10 cellular contexts compared by ENCODE assay signal in the genomic region with DNA sequence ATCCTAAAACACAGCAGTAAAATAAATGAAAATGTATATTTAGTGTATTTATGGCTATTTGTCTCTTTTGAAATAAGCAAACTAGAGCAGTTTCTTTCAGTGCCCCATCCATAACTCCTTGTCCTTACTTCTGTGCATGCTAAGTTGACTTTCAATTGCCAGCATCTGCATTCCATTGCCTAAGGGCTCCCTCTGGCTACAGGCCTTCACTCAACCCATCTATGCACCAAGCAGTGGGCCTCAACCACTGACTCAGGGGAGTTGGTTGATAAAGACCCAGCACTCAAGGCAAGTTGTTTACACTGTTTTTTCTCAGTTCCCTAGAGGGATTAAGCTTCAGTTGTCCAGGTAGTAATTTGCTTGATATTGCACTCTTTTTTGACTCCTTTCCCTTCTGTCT.
A peak's percentile ranks its signal among the peaks of the same experiment; 100 is the strongest.
DNase-seq lines count a peak whose midpoint lies in the region; ATAC-seq, FAIRE-seq and TF ChIP-seq lines count a peak whose summit lies in the region.
"Had no signal": no experiment of that assay in that cellular context is flagged by ENCODE, and none has a peak within 500 bp of the region (broad histone marks: within the 10 kb centered on the region; RNA-seq: fewer than 3 reads in every experiment).

No MANE protein-coding gene starts in this region.

- H3K4me3 ChIP-seq in cardiac muscle cell = no peak overlapping the region
- no peak overlapping the region for H3K4me3 ChIP-seq in thyroid gland (replicated peaks in 1 of 3)
- H3K4me3 ChIP-seq: PC-9 had no signal

- DNase-seq in cardiac muscle cell (ENCODE audit: low read depth in 1 of 2, low spot score in 1 of 2) (peak; percentile 6 to 17), Right ventricle myocardium inferior (ENCODE audit: missing footprints) (no peak), SK-MEL-5 (ENCODE audit: low read depth, low spot score) (peak; percentile 66), left ventricle myocardium superior (no peak), thyroid gland (peak; percentile 25 to 32), RCC 7860 (ENCODE audit: low spot score) (no peak), osteocyte (ENCODE audit: extremely low spot score, unreplicated experiment) (no peak)
- DNase-seq in naive thymus-derived CD8-positive, alpha-beta T cell = no peak

- ATAC-seq in Right ventricle myocardium inferior (no peak), left ventricle myocardium superior (peak; percentile 56)
- no peak for ATAC-seq in naive thymus-derived CD8-positive, alpha-beta T cell

- H3K36me3 Mint-ChIP-seq in naive thymus-derived CD8-positive, alpha-beta T cell = no peaks in the 10 kb centered on the region
- H3K36me3 Mint-ChIP-seq in osteocyte (ENCODE audit: unreplicated experiment) = no peaks in the 10 kb centered on the region

- H3K27me3 Mint-ChIP-seq in naive thymus-derived CD8-positive, alpha-beta T cell = no peaks in the 10 kb centered on the region
- H3K27me3 Mint-ChIP-seq in osteocyte (ENCODE audit: unreplicated experiment) = peaks cover 4% of the 10 kb centered on the region
- H3K27me3 Mint-ChIP-seq: dendritic cell treated with granulocyte-macrophage colony-stimulating factor and Interleukin-4, amounts not matched to agents 40 ng/mL and 50 ng/mL, for 4 days had no signal

- H3K4me1 Mint-ChIP-seq in naive thymus-derived CD8-positive, alpha-beta T cell = no peaks in the 10 kb centered on the region
- no peaks in the 10 kb centered on the region for H3K4me1 Mint-ChIP-seq in osteocyte (ENCODE audit: unreplicated experiment)

- TF ChIP-seq CTCF in cardiac muscle cell (IDR thresholded peaks at IDR 0.05; ENCODE audit: low read depth, low read length) (no peak), thyroid gland (IDR thresholded peaks at IDR 0.05) (peak in 3 of 6 experiments; percentile 21 to 33 (median 33)), osteocyte (IDR thresholded peaks at IDR 0.05) (no peak)

- no peak for TF ChIP-seq POLR2A in thyroid gland (IDR thresholded peaks at IDR 0.05)

- H3K4me1 ChIP-seq in cardiac muscle cell (ENCODE audit: low read depth) (no peaks in the 10 kb centered on the region), thyroid gland (no peaks in the 10 kb centered on the region)

- POLR2A ChIA-PET in naive thymus-derived CD8-positive, alpha-beta T cell (lab: Charles Lee) = no interaction called here

- no peaks in the 10 kb centered on the region for H3K27me3 ChIP-seq in cardiac muscle cell
- H3K27me3 ChIP-seq in thyroid gland = no peaks in the 10 kb centered on the region

- H3K27ac ChIP-seq in cardiac muscle cell = no peak overlapping the region
- H3K27ac ChIP-seq in thyroid gland = no peak overlapping the region
- H3K27ac ChIP-seq: PC-9 had no signal

- no peak overlapping the region for H3K4me3 Mint-ChIP-seq in naive thymus-derived CD8-positive, alpha-beta T cell
- H3K4me3 Mint-ChIP-seq in osteocyte (ENCODE audit: unreplicated experiment) = no peak overlapping the region
- H3K4me3 Mint-ChIP-seq: dendritic cell treated with granulocyte-macrophage colony-stimulating factor and Interleukin-4, amounts not matched to agents 40 ng/mL and 50 ng/mL, for 4 days had no signal

- peaks cover 0 to 11% (median 0%) of the 10 kb centered on the region in 9 donors for H3K9me3 Mint-ChIP-seq in naive thymus-derived CD8-positive, alpha-beta T cell
- peaks cover under 1% of the 10 kb centered on the region for H3K9me3 Mint-ChIP-seq in osteocyte (ENCODE audit: unreplicated experiment)

- no peak overlapping the region for H3K27ac Mint-ChIP-seq in naive thymus-derived CD8-positive, alpha-beta T cell
- no peak overlapping the region for H3K27ac Mint-ChIP-seq in osteocyte (ENCODE audit: unreplicated experiment)
- H3K27ac Mint-ChIP-seq: dendritic cell treated with granulocyte-macrophage colony-stimulating factor and Interleukin-4, amounts not matched to agents 40 ng/mL and 50 ng/mL, for 4 days had no signal

- in situ Hi-C loops in SK-MEL-5 (cut with HindIII; ENCODE audit: low pct_unique_long_range_greater_than_20kb, low sequenced_read_pairs) = no loop called here

- no peaks in the 10 kb centered on the region for H3K9me3 ChIP-seq in cardiac muscle cell (ENCODE audit: low read depth)
- no peaks in the 10 kb centered on the region for H3K9me3 ChIP-seq in thyroid gland

- intact Hi-C loops in Right ventricle myocardium inferior (cut with DNase I) (loop anchor here (5.0 to 10.0 kb wide), 2 partner anchors 178 to 345 kb away; no protein-coding TSS in a partner anchor), left ventricle myocardium superior (cut with micrococcal nuclease) (no loop called here), thyroid gland (cut with DNase I) (no loop called here)

- FAIRE-seq in RCC 7860 (lab: Jason Lieb, UNC) = no peak

- no peaks in the 10 kb centered on the region for H3K36me3 ChIP-seq in cardiac muscle cell
- no peaks in the 10 kb centered on the region for H3K36me3 ChIP-seq in thyroid gland

Comparison
In these comparisons a context has a peak if more than half of its experiments do, and no peak if none do; other contexts are left out.
1. DNase-seq: peak in cardiac muscle cell (2 of 2), SK-MEL-5 (single experiment) and thyroid gland (2 of 2); none in Right ventricle myocardium inferior (single experiment), left ventricle myocardium superior (single experiment), naive thymus-derived CD8-positive, alpha-beta T cell (0 of 10), RCC 7860 (single experiment) and osteocyte (single experiment).